10 cellular contexts compared by ENCODE assay signal in genomic region chr20:23161968-23162696, GRCh38.
A peak's percentile ranks its signal among the peaks of the same experiment; 100 is the strongest.
DNase-seq lines count a peak whose midpoint lies in the region; ATAC-seq, FAIRE-seq and TF ChIP-seq lines count a peak whose summit lies in the region.
"Had no signal": no experiment of that assay in that cellular context is flagged by ENCODE, and none has a peak within 500 bp of the region (broad histone marks: within the 10 kb centered on the region; RNA-seq: fewer than 3 reads in every experiment).

No MANE protein-coding gene starts in this region.

- H3K79me2 ChIP-seq in keratinocyte (ENCODE audit: control insufficient read depth, insufficient read depth, low read length): no peaks in the 10 kb centered on the region

- H3K9me3 ChIP-seq in keratinocyte (ENCODE audit: control insufficient read depth, low read depth, low read length): no peaks in the 10 kb centered on the region
- H3K9me3 ChIP-seq in uterus: no peaks in the 10 kb centered on the region

- no peak for TF ChIP-seq POLR2A in uterus (IDR thresholded peaks at IDR 0.05)

- H3K4me3 ChIP-seq in keratinocyte (ENCODE audit: control insufficient read depth in 2 of 3, extremely low read depth in 1 of 3, insufficient read depth in 2 of 3, low read depth in 1 of 3, low read length in 3 of 3) (no peak overlapping the region), uterus (no peak overlapping the region)

- peak overlapping the region; percentile 63 for H3K9ac ChIP-seq in keratinocyte (ENCODE audit: control insufficient read depth, extremely low read depth, insufficient read depth, low read length)

- TF ChIP-seq CTCF in keratinocyte (optimal IDR thresholded peaks at IDR 0.05 in 1 of 3, IDR thresholded peaks at IDR 0.05 in 1 of 3, conservative IDR thresholded peaks at IDR 0.05 in 1 of 3; ENCODE audit: extremely low read depth in 1 of 3, insufficient read depth in 2 of 3, low read length in 3 of 3) (no peak), uterus (IDR thresholded peaks at IDR 0.05) (no peak)

- H3K9me3 Mint-ChIP-seq in activated CD4-positive, alpha-beta T cell treated with anti-CD3 and anti-CD28 coated beads for 36 hours (ENCODE audit: low read depth): no peaks in the 10 kb centered on the region
- H3K9me3 Mint-ChIP-seq: immature natural killer cell had no signal

- peaks cover 2% of the 10 kb centered on the region for H3K9me1 ChIP-seq in keratinocyte (ENCODE audit: control insufficient read depth, extremely low read depth, insufficient read depth, low read length)

- peak; percentile 30 for DNase-seq in activated CD4-positive, alpha-beta T cell treated with anti-CD3 and anti-CD28 coated beads for 36 hours
- DNase-seq in activated CD4-positive, alpha-beta T cell treated with anti-CD3 and anti-CD28 coated beads for 48 hours: no peak
- DNase-seq in amniotic epithelial cell (ENCODE audit: low read depth) (peak; percentile 97), keratinocyte (ENCODE audit: low read depth, low spot score) (peak; percentile 76), uterus (peak; percentile 43 to 67), SW480 (ENCODE audit: low spot score) (no peak)
- DNase-seq: stimulated activated naive CD8-positive, alpha-beta T cell treated with anti-CD3 and anti-CD28 coated beads, Interleukin-15, Interleukin-2, amounts not matched to agents 100 U/mL and 50 U/mL, for 24 hours had no signal

- intact Hi-C loops in activated CD4-positive, alpha-beta T cell treated with anti-CD3 and anti-CD28 coated beads for 36 hours (cut with DNase I, micrococcal nuclease): no loop called here
- intact Hi-C loops in uterus (cut with DNase I; ENCODE audit: low total_unique reads): no loop called here

- POLR2A ChIA-PET in activated CD4-positive, alpha-beta T cell treated with anti-CD3 and anti-CD28 coated beads for 36 hours (lab: Charles Lee): no interaction called here

- CTCF ChIA-PET in activated CD4-positive, alpha-beta T cell treated with anti-CD3 and anti-CD28 coated beads for 36 hours (lab: Charles Lee): no interaction called here

- H3K27ac ChIP-seq in keratinocyte (ENCODE audit: control insufficient read depth, insufficient read depth, low read length) (peak overlapping the region; percentile 82), uterus (peak overlapping the region in 1 of 2 donors; percentile 27)

- H3K4me1 Mint-ChIP-seq in activated CD4-positive, alpha-beta T cell treated with anti-CD3 and anti-CD28 coated beads for 36 hours: peaks cover 7% of the 10 kb centered on the region

- H3K27ac Mint-ChIP-seq in activated CD4-positive, alpha-beta T cell treated with anti-CD3 and anti-CD28 coated beads for 36 hours: no peak overlapping the region

- no peak for FAIRE-seq in keratinocyte (lab: Jason Lieb, UNC)

- H3K4me3 Mint-ChIP-seq in activated CD4-positive, alpha-beta T cell treated with anti-CD3 and anti-CD28 coated beads for 36 hours: no peak overlapping the region
- H3K4me3 Mint-ChIP-seq: immature natural killer cell had no signal

- no peaks in the 10 kb centered on the region for H3K27me3 Mint-ChIP-seq in activated CD4-positive, alpha-beta T cell treated with anti-CD3 and anti-CD28 coated beads for 36 hours

- ATAC-seq in activated CD4-positive, alpha-beta T cell treated with anti-CD3 and anti-CD28 coated beads for 36 hours: no peak
- ATAC-seq in GM21381 (IDR thresholded peaks at IDR 0.05; ENCODE audit: unreplicated experiment) (no peak), GM21786 (IDR thresholded peaks at IDR 0.05; ENCODE audit: unreplicated experiment) (no peak)
- ATAC-seq: stimulated activated naive CD8-positive, alpha-beta T cell treated with anti-CD3 and anti-CD28 coated beads, Interleukin-15, Interleukin-2, amounts not matched to agents 100 U/mL and 50 U/mL, for 24 hours had no signal

- H3K4me2 ChIP-seq in keratinocyte (ENCODE audit: control insufficient read depth, extremely low read depth, insufficient read depth, low read depth, low read length): peak overlapping the region; percentile 31

- dilution Hi-C loops in keratinocyte (cut with MboI; ENCODE audit: extremely low pct_ligation_motif_present, low sequenced_read_pairs): no loop called here

- peak overlapping the region; percentile 33 for H2AFZ ChIP-seq in keratinocyte (ENCODE audit: control insufficient read depth, low read length)

- H3K36me3 ChIP-seq in keratinocyte (ENCODE audit: control insufficient read depth in 2 of 2, extremely low read depth in 1 of 2, insufficient read depth in 2 of 2, low read length in 2 of 2) (no peaks in the 10 kb centered on the region), uterus (no peaks in the 10 kb centered on the region)

- H3K27me3 ChIP-seq in keratinocyte (ENCODE audit: control insufficient read depth, extremely low read depth, insufficient read depth, low read length): no peaks in the 10 kb centered on the region
- H3K27me3 ChIP-seq in uterus: no peaks in the 10 kb centered on the region

- H3K4me1 ChIP-seq in keratinocyte (ENCODE audit: control insufficient read depth, extremely low read depth, insufficient read depth, low read length) (peaks cover 42% of the 10 kb centered on the region), uterus (no peaks in the 10 kb centered on the region)

- no peaks in the 10 kb centered on the region for H3K36me3 Mint-ChIP-seq in activated CD4-positive, alpha-beta T cell treated with anti-CD3 and anti-CD28 coated beads for 36 hours (ENCODE audit: low read depth)
- H3K36me3 Mint-ChIP-seq: immature natural killer cell had no signal

- H4K20me1 ChIP-seq in keratinocyte (ENCODE audit: control insufficient read depth, extremely low read depth, insufficient read depth, low read length): no peaks in the 10 kb centered on the region

Comparison
In these comparisons a context has a peak if more than half of its experiments do, and no peak if none do; other contexts are left out.
1. DNase-seq: peak in activated CD4-positive, alpha-beta T cell treated with anti-CD3 and anti-CD28 coated beads for 36 hours (single experiment), amniotic epithelial cell (single experiment), keratinocyte (single experiment) and uterus (2 of 2); none in activated CD4-positive, alpha-beta T cell treated with anti-CD3 and anti-CD28 coated beads for 48 hours (single experiment) and SW480 (single experiment).